8 cellular contexts compared by ENCODE assay signal in genomic region chr13:75482070-75482819, GRCh38. TPM values are rescaled to one million over a fixed set of nuclear protein-coding genes. Genes with fewer than 3 reads are reported as not detected.
A peak's percentile ranks its signal among the peaks of the same experiment; 100 is the strongest.
DNase-seq lines count a peak whose midpoint lies in the region; ATAC-seq and TF ChIP-seq lines count a peak whose summit lies in the region.

TSS of gene TBC1D4 (minus strand) at chr13:75482169. CDS start at chr13:75481767, 402 bp downstream.

- peaks cover 28% of the 10 kb centered on the region for H3K4me1 ChIP-seq in HUES64 (ENCODE audit: insufficient read depth, low read length)
- H3K4me1 ChIP-seq in fibroblast of lung (ENCODE audit: control insufficient read depth, extremely low read depth, insufficient read depth, low read length): peaks cover 2% of the 10 kb centered on the region

- H3K9me3 ChIP-seq in HUES64 (ENCODE audit: insufficient read depth, low read depth, low read length) (no peaks in the 10 kb centered on the region), fibroblast of lung (ENCODE audit: control insufficient read depth, insufficient read depth, low read depth, low read length) (no peaks in the 10 kb centered on the region)

- H3K27ac ChIP-seq in HUES64 (ENCODE audit: low read depth, low read length) (peak within 1 kb of the TSS; percentile 9; the same call in 1 of the 2 replicates), fibroblast of lung (ENCODE audit: insufficient read depth, low read length) (peak within 1 kb of the TSS; percentile 38)

- H3K79me2 ChIP-seq in fibroblast of lung (ENCODE audit: control insufficient read depth, insufficient read depth, low read length): no peaks in the 10 kb centered on the region

- DNase-seq in DMS79 treated with DMSO at 0.1 percent for 48 hours (lab: John Stamatoyannopoulos, UW): peak; percentile 73
- DNase-seq in OCI-M2 (lab: John Stamatoyannopoulos, UW; ENCODE audit: unreplicated experiment): peak; percentile 78
- peak; percentile 2 for DNase-seq in activated T-helper 1 cell treated with Interleukin-2 at 50 U/mL for 16 hours (ENCODE audit: low read depth)
- peak; percentile 90 to 93 for DNase-seq in fibroblast of lung (ENCODE audit: low read depth in 2 of 2)
- peak; percentile 95 for DNase-seq in myocyte (ENCODE audit: low read depth)
- DNase-seq in stromal cell of bone marrow (ENCODE audit: low read depth): peak; percentile 81

- TF ChIP-seq CTCF in fibroblast of lung (conservative IDR thresholded peaks at IDR 0.05 in 1 of 2, IDR thresholded peaks at IDR 0.05 in 1 of 2; ENCODE audit: low read depth in 1 of 2, low read length in 2 of 2): peak; percentile 77 to 90

- peak within 1 kb of the TSS; percentile 81 for H3K9ac ChIP-seq in HUES64 (ENCODE audit: low read depth, low read length)
- H3K9ac ChIP-seq in fibroblast of lung (ENCODE audit: insufficient read depth, low read length): peak within 1 kb of the TSS; percentile 60

- peak; percentile 82 for ATAC-seq in GM21528 (IDR thresholded peaks at IDR 0.05; ENCODE audit: low FRiP score, unreplicated experiment)

- H4K20me1 ChIP-seq in fibroblast of lung (ENCODE audit: control insufficient read depth, extremely low read depth, insufficient read depth, low read length): no peaks in the 10 kb centered on the region

- peak within 1 kb of the TSS; percentile 72 for H2AFZ ChIP-seq in fibroblast of lung (ENCODE audit: low read length)

- peaks cover 20% of the 10 kb centered on the region for H3K27me3 ChIP-seq in HUES64 (ENCODE audit: insufficient read depth, low read length)
- H3K27me3 ChIP-seq in fibroblast of lung (ENCODE audit: control insufficient read depth, insufficient read depth, low read length): no peaks in the 10 kb centered on the region

- H3K4me2 ChIP-seq in fibroblast of lung (ENCODE audit: extremely low read depth, insufficient read depth, low read length): peak within 1 kb of the TSS; percentile 96

- WGBS in HUES64: under 1% methylated on average over 58 of the region's 58 CpGs

- no peaks in the 10 kb centered on the region; the same call in 1 of the 2 replicates for H3K36me3 ChIP-seq in HUES64 (ENCODE audit: insufficient read depth, low read length)
- H3K36me3 ChIP-seq in fibroblast of lung (ENCODE audit: control insufficient read depth, insufficient read depth, low read length): no peaks in the 10 kb centered on the region

- peak within 1 kb of the TSS; percentile 82 for H3K4me3 ChIP-seq in HUES64 (ENCODE audit: low read length)
- H3K4me3 ChIP-seq in fibroblast of lung (replicated peaks in 1 of 4; ENCODE audit: control extremely low read depth in 1 of 4, insufficient read depth in 1 of 4, low read depth in 3 of 4, low read length in 4 of 4): peak within 1 kb of the TSS; percentile 72 to 87 (median 79)

RNA-seq across cellular contexts. Expression of gene TBC1D4, which starts in this region (rescaled TPM):
- polyA plus RNA-seq in HUES64 (2013, experiment 1 of 2): 17.1 TPM
- 19.9 TPM for polyA plus RNA-seq in HUES64 (2013, experiment 2 of 2)
- total RNA-seq in fibroblast of lung (11.3 and 15.4 TPM in 2 replicates), myocyte (6.8 and 23.2 TPM in 2 replicates)
- polyA plus RNA-seq in fibroblast of lung: 10.3 and 10.5 TPM in 2 replicates
- polyA plus RNA-seq in fibroblast of lung (2012): 6.0 and 7.1 TPM in 2 replicates
- 9.7 and 21.3 TPM in 2 replicates for polyA minus RNA-seq in fibroblast of lung (ENCODE audit: low replicate concordance)
- 4.3 TPM for polyA plus RNA-seq in myocyte (2012)

Comparison
In these comparisons a context has a peak if more than half of its experiments do, and no peak if none do; other contexts are left out.
1. Peak in every context shown above with its lines: DNase-seq, ATAC-seq, H3K4me3 ChIP-seq and H3K27ac ChIP-seq.
2. DNase-seq: peak in every context shown above with its lines; median percentile 95 in myocyte; 92 in fibroblast of lung; 81 in stromal cell of bone marrow; 78 in OCI-M2; 73 in DMS79 treated with DMSO at 0.1 percent for 48 hours; 2 in activated T-helper 1 cell treated with Interleukin-2 at 50 U/mL for 16 hours.